1 cellular context compared by ENCODE assay signal in genomic region chr1:157045251-157046218, GRCh38.
A peak's percentile ranks its signal among the peaks of the same experiment; 100 is the strongest.
TF ChIP-seq lines count a peak whose summit lies in the region.

Gene ARHGEF11 (minus strand): TSS chr1:157045742. CDS start chr1:157044330, 1,412 bp downstream.

TF ChIP-seq in WTC11, 78 proteins besides CTCF, POLR2A, EP300 and RAD21 (continued from another document and continues in another):
- no peak for TF ChIP-seq ZNF423 (CRISPR knock-in tag; IDR thresholded peaks at IDR 0.05)
- no peak for TF ChIP-seq TEAD1 (CRISPR knock-in tag; IDR thresholded peaks at IDR 0.05)
- TF ChIP-seq ZNF138 (CRISPR knock-in tag; conservative IDR thresholded peaks at IDR 0.05) = no peak
- TF ChIP-seq ERG (CRISPR knock-in tag; IDR thresholded peaks at IDR 0.05) = no peak
- TF ChIP-seq JAZF1 (CRISPR knock-in tag; IDR thresholded peaks at IDR 0.05) = no peak
- TF ChIP-seq TP53 (CRISPR knock-in tag; IDR thresholded peaks at IDR 0.05) = no peak
- TF ChIP-seq ZNF532 (CRISPR knock-in tag; IDR thresholded peaks at IDR 0.05; ENCODE audit: borderline replicate concordance) = no peak
- TF ChIP-seq TEAD4 (CRISPR knock-in tag; IDR thresholded peaks at IDR 0.05) = no peak
- no peak for TF ChIP-seq CDX4 (CRISPR knock-in tag; IDR thresholded peaks at IDR 0.05; ENCODE audit: borderline replicate concordance)
- TF ChIP-seq E2F4 (CRISPR knock-in tag; IDR thresholded peaks at IDR 0.05; ENCODE audit: borderline replicate concordance, low read depth) = peak; percentile 64; the same call in 1 of the 2 replicates
- TF ChIP-seq USF2 (CRISPR knock-in tag; IDR thresholded peaks at IDR 0.05) = no peak
- TF ChIP-seq AR (CRISPR knock-in tag; IDR thresholded peaks at IDR 0.05) = no peak
- no peak for TF ChIP-seq ATF2 (CRISPR knock-in tag; IDR thresholded peaks at IDR 0.05; ENCODE audit: borderline replicate concordance, low read depth)
- TF ChIP-seq SMAD3 (CRISPR knock-in tag; IDR thresholded peaks at IDR 0.05; ENCODE audit: borderline replicate concordance) = no peak
- no peak for TF ChIP-seq ZSCAN18 (CRISPR knock-in tag; IDR thresholded peaks at IDR 0.05)
- no peak for TF ChIP-seq GRHL2 (CRISPR knock-in tag; IDR thresholded peaks at IDR 0.05; ENCODE audit: insufficient replicate concordance, severe bottlenecking)
- TF ChIP-seq CBFB (CRISPR knock-in tag; IDR thresholded peaks at IDR 0.05; ENCODE audit: low read depth) = 0 out of 2 replicates have a peak, but pooled peaks have one; percentile 41
- TF ChIP-seq NR3C1 (CRISPR knock-in tag; conservative IDR thresholded peaks at IDR 0.05; ENCODE audit: low read depth) = no peak
- peak; percentile 96 for TF ChIP-seq E2F5 (CRISPR knock-in tag; IDR thresholded peaks at IDR 0.05)
- TF ChIP-seq RELA (CRISPR knock-in tag; IDR thresholded peaks at IDR 0.05; ENCODE audit: borderline replicate concordance) = no peak
- no peak; the same call in 1 of the 2 replicates for TF ChIP-seq NFE2L1 (CRISPR knock-in tag; IDR thresholded peaks at IDR 0.05)
- TF ChIP-seq STAT6 (CRISPR knock-in tag; conservative IDR thresholded peaks at IDR 0.05; ENCODE audit: low read depth) = no peak
- no peak for TF ChIP-seq GTF2I (CRISPR knock-in tag; conservative IDR thresholded peaks at IDR 0.05)
- TF ChIP-seq PRDM15 (CRISPR knock-in tag; IDR thresholded peaks at IDR 0.05) = no peak
- no peak for TF ChIP-seq ATF1 (CRISPR knock-in tag; IDR thresholded peaks at IDR 0.05)
- no peak for TF ChIP-seq ELF4 (CRISPR knock-in tag; IDR thresholded peaks at IDR 0.05; ENCODE audit: low read depth)
- no peak for TF ChIP-seq TCF7 (CRISPR knock-in tag; IDR thresholded peaks at IDR 0.05; ENCODE audit: low read depth)
- no peak for TF ChIP-seq MXD4 (CRISPR knock-in tag; IDR thresholded peaks at IDR 0.05; ENCODE audit: borderline replicate concordance)
- 0 out of 2 replicates have a peak, but pooled peaks have one; percentile 52 for TF ChIP-seq ZNF416 (CRISPR knock-in tag; IDR thresholded peaks at IDR 0.05)
- TF ChIP-seq ATF3 (CRISPR knock-in tag; conservative IDR thresholded peaks at IDR 0.05) = no peak
